10 cellular contexts compared by ENCODE assay signal in genomic region chr6:8017276-8017701, GRCh38. TPM values are rescaled to one million over a fixed set of nuclear protein-coding genes. Genes with fewer than 3 reads are reported as not detected.
DNase-seq lines count a peak whose midpoint lies in the region; ATAC-seq and TF ChIP-seq lines count a peak whose summit lies in the region.
"Had no signal": no experiment of that assay in that cellular context is flagged by ENCODE, and none has a peak within 500 bp of the region (broad histone marks: within the 10 kb centered on the region; RNA-seq: fewer than 3 reads in every experiment).

No MANE protein-coding gene starts in this region.

- peak overlapping the region; percentile 90 for H3K4me3 Mint-ChIP-seq in T-helper 2 cell treated with Interferon-gamma antibody and Interleukin-4, amounts not matched to agents 5 μg/mL and 100 μg/mL, for 36 hours
- H3K4me3 Mint-ChIP-seq in HFFc6 (peak overlapping the region; percentile 21; the same call in 1 of the 2 replicates), nephron (peak overlapping the region in 2 of 3 experiments; percentile 49 to 61)

- peaks cover 22% of the 10 kb centered on the region for H3K36me3 ChIP-seq in lower lobe of right lung

- no peaks in the 10 kb centered on the region for H3K9me3 ChIP-seq in lower lobe of right lung

- H3K27ac Mint-ChIP-seq in T-helper 2 cell treated with Interferon-gamma antibody and Interleukin-4, amounts not matched to agents 5 μg/mL and 100 μg/mL, for 36 hours: peak overlapping the region; percentile 97
- H3K27ac Mint-ChIP-seq in HFFc6 (no peak overlapping the region), nephron (peak overlapping the region; percentile 36 to 88 (median 42))

- peaks cover 11% of the 10 kb centered on the region for H3K4me1 Mint-ChIP-seq in T-helper 2 cell treated with Interferon-gamma antibody and Interleukin-4, amounts not matched to agents 5 μg/mL and 100 μg/mL, for 36 hours (ENCODE audit: low read depth)
- H3K4me1 Mint-ChIP-seq in HFFc6 (ENCODE audit: low read depth) (peaks cover 13% of the 10 kb centered on the region; the same call in 1 of the 2 replicates), nephron (peaks cover 12% of the 10 kb centered on the region)

- H3K27ac ChIP-seq in lower lobe of right lung: no peak overlapping the region

- DNase-seq in T-helper 2 cell treated with Interferon-gamma antibody and Interleukin-4, amounts not matched to agents 5 μg/mL and 100 μg/mL, for 36 hours (ENCODE audit: low spot score): no peak
- DNase-seq in T-helper 2 cell (no peak), HFFc6 (no peak), NCI-H526 treated with DMSO at 0.1 percent for 48 hours (lab: John Stamatoyannopoulos, UW) (peak; percentile 77), epidermal melanocyte (ENCODE audit: insufficient read length, low spot score) (no peak), AML-193 (lab: John Stamatoyannopoulos, UW) (no peak), lower lobe of right lung (no peak)
- DNase-seq: 8988T; activated naive CD4-positive, alpha-beta T cell treated with anti-CD3 and anti-CD28 coated beads, Interleukin-2, amount 50 U/mL, for 16 hours had no signal

- ATAC-seq in lower lobe of right lung: no peak

- no peaks in the 10 kb centered on the region for H3K27me3 ChIP-seq in lower lobe of right lung (ENCODE audit: low read depth)

- peaks cover 12% of the 10 kb centered on the region for H3K36me3 Mint-ChIP-seq in T-helper 2 cell treated with Interferon-gamma antibody and Interleukin-4, amounts not matched to agents 5 μg/mL and 100 μg/mL, for 36 hours (ENCODE audit: low read depth)
- 0 out of 2 replicates have a peak, but pooled peaks cover 6% of the 10 kb centered on the region for H3K36me3 Mint-ChIP-seq in HFFc6 (ENCODE audit: low read depth)
- H3K36me3 Mint-ChIP-seq in nephron (ENCODE audit: low read depth): peaks cover 31% of the 10 kb centered on the region

- intact Hi-C loops in lower lobe of right lung (cut with DNase I): no loop called here

- no peak overlapping the region for H3K4me3 ChIP-seq in lower lobe of right lung

- no peaks in the 10 kb centered on the region for H3K9me3 Mint-ChIP-seq in T-helper 2 cell treated with Interferon-gamma antibody and Interleukin-4, amounts not matched to agents 5 μg/mL and 100 μg/mL, for 36 hours
- H3K9me3 Mint-ChIP-seq in HFFc6 (no peaks in the 10 kb centered on the region), nephron (no peaks in the 10 kb centered on the region)

- no peaks in the 10 kb centered on the region for H3K27me3 Mint-ChIP-seq in T-helper 2 cell treated with Interferon-gamma antibody and Interleukin-4, amounts not matched to agents 5 μg/mL and 100 μg/mL, for 36 hours (ENCODE audit: low read depth)
- H3K27me3 Mint-ChIP-seq in HFFc6 (ENCODE audit: insufficient read depth) (no peaks in the 10 kb centered on the region), nephron (ENCODE audit: low read depth) (no peaks in the 10 kb centered on the region)

- TF ChIP-seq CTCF in HFFc6 (IDR thresholded peaks at IDR 0.05) (no peak), nephron (IDR thresholded peaks at IDR 0.05; ENCODE audit: unreplicated experiment in 3 of 3) (no peak), lower lobe of right lung (IDR thresholded peaks at IDR 0.05) (no peak)

- H3K4me1 ChIP-seq in lower lobe of right lung: no peaks in the 10 kb centered on the region

RNA-seq across cellular contexts. Expression of gene BLOC1S5, which starts 46.9 kb away (rescaled TPM):
- total RNA-seq in HFFc6 (2021; fragmentation: NEBNext Ultra II Directional; extraction: Animal tissue kit (Norgen Biotek cat#: 25700)): 10 to 100 TPM in 3 of 6 experiments, 1 to 10 TPM in 3; 8.4 to 13.4 (median 9.5) TPM
- total RNA-seq in lower lobe of right lung: 11.8 TPM

Comparison
In these comparisons a context has a peak if more than half of its experiments do, and no peak if none do; other contexts are left out.
1. H3K4me3 Mint-ChIP-seq: peak in every context shown above with its lines; median percentile 90 in T-helper 2 cell treated with Interferon-gamma antibody and Interleukin-4, amounts not matched to agents 5 μg/mL and 100 μg/mL, for 36 hours; 55 in nephron; 21 in HFFc6.